8 cellular contexts compared by ENCODE assay signal in genomic region chr17:46194393-46195216, GRCh38. TPM values are rescaled to one million over a fixed set of nuclear protein-coding genes. Genes with fewer than 3 reads are reported as not detected.
DNase-seq lines count a peak whose midpoint lies in the region; ATAC-seq and TF ChIP-seq lines count a peak whose summit lies in the region.

No MANE protein-coding gene starts in this region.

- H3K9me3 ChIP-seq in right atrium auricular region, result no peaks in the 10 kb centered on the region
- no peaks in the 10 kb centered on the region for H3K9me3 ChIP-seq in osteoblast (ENCODE audit: low read depth, low read length)

- H3K4me1 ChIP-seq in right atrium auricular region (peaks cover 0 to 27% of the 10 kb centered on the region in 2 donors), osteoblast (ENCODE audit: insufficient read depth, low read length) (peaks cover 36% of the 10 kb centered on the region)

- intact Hi-C loops in Right ventricle myocardium superior (cut with DNase I), result no loop called here

- TF ChIP-seq CTCF in right atrium auricular region (IDR thresholded peaks at IDR 0.05) (peak in 1 of 2 donors; percentile 53), epithelial cell of proximal tubule (conservative IDR thresholded peaks at IDR 0.05; ENCODE audit: low read depth, low read length) (peak; percentile 62), osteoblast (IDR thresholded peaks at IDR 0.05; ENCODE audit: extremely low read depth, low read depth, low read length) (peak; percentile 80)

- H3K36me3 ChIP-seq in right atrium auricular region (no peaks in the 10 kb centered on the region), osteoblast (ENCODE audit: insufficient read depth, low read length) (no peaks in the 10 kb centered on the region)

- H3K79me2 ChIP-seq in osteoblast (ENCODE audit: insufficient read depth, low read length), result peaks cover 85% of the 10 kb centered on the region

- H4K20me1 ChIP-seq in osteoblast (ENCODE audit: insufficient read depth, low read length), result peaks cover 59% of the 10 kb centered on the region

- H3K4me2 ChIP-seq in osteoblast (ENCODE audit: insufficient read depth, low read length), result peak overlapping the region; percentile 89

- H3K27ac ChIP-seq in right atrium auricular region (peak overlapping the region; percentile 100), osteoblast (ENCODE audit: low read depth, low read length) (peak overlapping the region; percentile 58)

- peak overlapping the region; percentile 55 for H2AFZ ChIP-seq in osteoblast (ENCODE audit: low read length)

- H3K4me3 ChIP-seq in right atrium auricular region, result peak overlapping the region; percentile 98 to 99
- H3K4me3 ChIP-seq in epithelial cell of proximal tubule (ENCODE audit: low read depth, low read length), result peak overlapping the region; percentile 76
- peak overlapping the region; percentile 87 for H3K4me3 ChIP-seq in osteoblast (ENCODE audit: insufficient read depth, low read length)

- ATAC-seq in Right ventricle myocardium superior (ENCODE audit: poor library complexity), result no peak
- ATAC-seq in HG02571 (IDR thresholded peaks at IDR 0.05; ENCODE audit: unreplicated experiment), result no peak
- no peak for ATAC-seq in HG02840 (IDR thresholded peaks at IDR 0.05; ENCODE audit: low FRiP score, unreplicated experiment)

- no peak for DNase-seq in right atrium auricular region (ENCODE audit: low spot score)
- no peak for DNase-seq in Right ventricle myocardium superior
- DNase-seq in NCI-H2171 (lab: John Stamatoyannopoulos, UW), result peak; percentile 39
- peak; percentile 30 for DNase-seq in activated CD4-positive, alpha-beta T cell treated with anti-CD3 and anti-CD28 coated beads for 1 hour
- DNase-seq in epithelial cell of proximal tubule (ENCODE audit: low read depth), result no peak
- DNase-seq in osteoblast (ENCODE audit: insufficient read length, low spot score, missing footprints), result peak; percentile 68

- H3K27me3 ChIP-seq in right atrium auricular region (no peaks in the 10 kb centered on the region), osteoblast (ENCODE audit: insufficient read depth, low read length) (no peaks in the 10 kb centered on the region)

RNA-seq across cellular contexts. Expression of gene KANSL1, which starts 1.4 kb away (rescaled TPM):
- total RNA-seq in right atrium auricular region (10 to 100 TPM; 26.6 to 29.2 TPM), Right ventricle myocardium superior (25.1 TPM), epithelial cell of proximal tubule (21.1 and 33.2 TPM in 2 replicates), osteoblast (79.9 and 151 TPM in 2 replicates)

Comparison
In these comparisons a context has a peak if more than half of its experiments do, and no peak if none do; other contexts are left out.
1. DNase-seq: peak in NCI-H2171 (single experiment), activated CD4-positive, alpha-beta T cell treated with anti-CD3 and anti-CD28 coated beads for 1 hour (single experiment) and osteoblast (single experiment); none in right atrium auricular region (single experiment), Right ventricle myocardium superior (single experiment) and epithelial cell of proximal tubule (single experiment).
2. Peak in every context shown above with its lines, with median percentiles within 50 percentile points of each other: H3K4me3 ChIP-seq.